16 cellular contexts compared by ENCODE assay signal in the genomic region with DNA sequence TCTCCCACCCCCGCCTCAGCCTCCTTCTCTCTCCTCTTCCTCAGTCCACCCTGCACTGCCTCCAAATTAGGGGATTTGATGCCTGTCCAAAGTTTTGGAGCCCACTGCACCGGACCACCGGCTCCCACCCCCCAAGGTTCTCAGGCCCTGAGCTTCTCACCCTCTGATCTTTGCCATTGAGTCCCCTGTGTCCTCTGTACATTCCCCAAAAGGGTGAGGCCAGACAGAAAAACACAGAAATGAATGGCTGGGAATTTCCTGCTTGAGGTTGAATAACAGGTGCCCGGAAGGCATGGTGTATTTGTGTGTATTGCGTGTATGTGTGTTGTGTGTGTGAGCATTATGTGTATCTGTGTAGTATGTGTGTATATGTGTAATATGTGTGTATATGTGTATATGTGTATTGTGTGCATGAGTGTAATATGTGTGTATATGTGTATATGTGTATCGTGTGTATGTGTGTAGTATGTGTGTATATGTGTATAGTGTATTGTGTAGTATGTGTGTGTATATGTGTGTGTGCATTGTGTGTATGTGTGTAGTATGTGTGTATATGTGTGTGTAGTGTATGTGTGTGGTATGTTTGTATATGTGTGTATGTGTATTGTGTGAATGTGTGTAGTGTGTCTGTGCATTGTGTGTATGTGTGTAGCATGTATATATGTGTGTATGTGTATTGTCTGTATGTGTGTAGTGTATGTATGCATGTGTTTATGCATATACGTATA. TPM values are rescaled to one million over a fixed set of nuclear protein-coding genes. Genes with fewer than 3 reads are reported as not detected.
DNase-seq lines count a peak whose midpoint lies in the region; ATAC-seq and TF ChIP-seq lines count a peak whose summit lies in the region.
"Had no signal": no experiment of that assay in that cellular context is flagged by ENCODE, and none has a peak within 500 bp of the region (broad histone marks: within the 10 kb centered on the region; RNA-seq: fewer than 3 reads in every experiment).

No MANE protein-coding gene starts in this region.

- H2AFZ ChIP-seq in PC-9, result peak overlapping the region; percentile 40; the same call in 1 of the 2 replicates

- peaks cover 35% of the 10 kb centered on the region for H3F3A ChIP-seq in PC-9 (ENCODE audit: insufficient read depth, low read depth)

- DNase-seq in GM12864 (ENCODE audit: low read depth) (peak; percentile 62), PC-9 (peak; percentile 37 to 79), mucosa of gallbladder (ENCODE audit: low spot score) (peak; percentile 32), MV-4-11 (lab: John Stamatoyannopoulos, UW) (no peak), ovary (no peak), tibial artery (no peak)
- no peak for DNase-seq in CD4-positive, alpha-beta memory T cell
- DNase-seq: activated CD4-positive, CD25-positive, alpha-beta regulatory T cell; hypothalamus; NCI-H2081 treated with DMSO at 0.1 percent for 48 hours; stimulated activated CD4-positive, alpha-beta T cell treated with anti-CD3 and anti-CD28 coated beads, Interleukin-2, amount 100 ng/mL, for 24 hours; stomach had no signal

- no peaks in the 10 kb centered on the region for H3K9me3 Mint-ChIP-seq in CD4-positive, alpha-beta memory T cell

- TF ChIP-seq CTCF in GM12864 (IDR thresholded peaks at IDR 0.05; ENCODE audit: low read depth, low read length, missing control alignments), result no peak
- TF ChIP-seq CTCF in PC-9 (conservative IDR thresholded peaks at IDR 0.05), result no peak
- no peak for TF ChIP-seq CTCF in ovary (IDR thresholded peaks at IDR 0.05)
- no peak for TF ChIP-seq CTCF in tibial artery (IDR thresholded peaks at IDR 0.05)

- H3K4me3 ChIP-seq in GM12864 (ENCODE audit: low read depth, low read length) (no peak overlapping the region), PC-9 (no peak overlapping the region), ovary (no peak overlapping the region), tibial artery (no peak overlapping the region)
- H3K4me3 ChIP-seq in CD4-positive, alpha-beta memory T cell (ENCODE audit: low read length in 2 of 2), result no peak overlapping the region
- H3K4me3 ChIP-seq: lung, stomach had no signal

- 59 to 80% (median 73%) methylated on average over 7 of the region's 7 CpGs for whole genome bisulfite sequencing in ovary, 3 donors

- CTCF ChIA-PET in PC-9 (lab: Charles Lee), result no interaction called here
- CTCF ChIA-PET in CD4-positive, alpha-beta memory T cell (lab: Charles Lee; ENCODE audit: partially characterized antibody), result no interaction called here

- H3K36me3 Mint-ChIP-seq in CD4-positive, alpha-beta memory T cell, result no peaks in the 10 kb centered on the region

- H3K4me1 ChIP-seq in PC-9 (replicated peaks; ENCODE audit: insufficient read depth) (peaks cover 49% of the 10 kb centered on the region), ovary (ENCODE audit: insufficient read depth) (no peaks in the 10 kb centered on the region), tibial artery (peaks cover 0 to 41% (median 29%) of the 10 kb centered on the region in 4 donors)
- H3K4me1 ChIP-seq in CD4-positive, alpha-beta memory T cell (ENCODE audit: insufficient read depth, low read length), result no peaks in the 10 kb centered on the region

- peaks cover 0 to 2% of the 10 kb centered on the region in 2 donors for H3K27me3 Mint-ChIP-seq in CD4-positive, alpha-beta memory T cell

- no peaks in the 10 kb centered on the region for H3K27me3 ChIP-seq in PC-9 (ENCODE audit: insufficient read depth, low read depth)
- H3K27me3 ChIP-seq in CD4-positive, alpha-beta memory T cell (ENCODE audit: insufficient read depth, low read length), result no peaks in the 10 kb centered on the region
- H3K27me3 ChIP-seq in ovary, result no peaks in the 10 kb centered on the region
- H3K27me3 ChIP-seq in tibial artery, result no peaks in the 10 kb centered on the region
- H3K27me3 ChIP-seq: stomach had no signal

- no peak overlapping the region for H3K27ac Mint-ChIP-seq in CD4-positive, alpha-beta memory T cell

- H3K36me3 ChIP-seq in PC-9 (ENCODE audit: low read depth) (no peaks in the 10 kb centered on the region), ovary (no peaks in the 10 kb centered on the region), tibial artery (peaks cover 0 to 1% (median 0%) of the 10 kb centered on the region in 3 donors)
- H3K36me3 ChIP-seq in CD4-positive, alpha-beta memory T cell (ENCODE audit: insufficient read depth, low read length), result no peaks in the 10 kb centered on the region
- H3K36me3 ChIP-seq: stomach had no signal

- no TSS peak for BruUV-seq in PC-9 (replicated peaks; lab: Mats Ljungman, UMichigan)

- intact Hi-C loops in PC-9 (cut with micrococcal nuclease; ENCODE audit: unreplicated experiment), result loop anchor here (1.0 kb wide), 1 partner anchor 9 kb away; no protein-coding TSS in a partner anchor
- intact Hi-C loops in CD4-positive, alpha-beta memory T cell (cut with micrococcal nuclease), result no loop called here
- intact Hi-C loops in ovary (cut with DNase I), result no loop called here
- intact Hi-C loops in tibial artery (cut with DNase I; ENCODE audit: low total_unique reads), result no loop called here

- H3K9me3 ChIP-seq in PC-9 (ENCODE audit: insufficient read depth, low read depth), result no peaks in the 10 kb centered on the region
- H3K9me3 ChIP-seq in CD4-positive, alpha-beta memory T cell (ENCODE audit: control insufficient read depth in 1 of 2, low read length in 2 of 2), result no peaks in the 10 kb centered on the region
- no peaks in the 10 kb centered on the region for H3K9me3 ChIP-seq in ovary
- H3K9me3 ChIP-seq in tibial artery, result no peaks in the 10 kb centered on the region
- H3K9me3 ChIP-seq: stomach had no signal

- ATAC-seq in GM21447 (IDR thresholded peaks at IDR 0.05; ENCODE audit: unreplicated experiment), result peak; percentile 55

- H3K4me2 ChIP-seq in PC-9, result peak overlapping the region; percentile 79

- POLR2A ChIA-PET in PC-9 (lab: Charles Lee; ENCODE audit: unreplicated experiment), result interaction anchor here (0.6 kb wide), 1 partner anchor 573 kb away, joined by 5 read pairs; no protein-coding TSS in a partner anchor
- POLR2A ChIA-PET in CD4-positive, alpha-beta memory T cell (lab: Charles Lee; ENCODE audit: partially characterized antibody), result no interaction called here

- no peaks in the 10 kb centered on the region for H4K20me1 ChIP-seq in PC-9 (ENCODE audit: insufficient read depth)

- no peaks in the 10 kb centered on the region for H3K79me2 ChIP-seq in PC-9 (ENCODE audit: low read depth)

- no peak for TF ChIP-seq POLR2A in ovary (IDR thresholded peaks at IDR 0.05)

- H3K4me3 Mint-ChIP-seq in CD4-positive, alpha-beta memory T cell, result no peak overlapping the region

- no peaks in the 10 kb centered on the region for H3K9me2 ChIP-seq in PC-9 (ENCODE audit: insufficient read depth)

- no peaks in the 10 kb centered on the region for H3K4me1 Mint-ChIP-seq in CD4-positive, alpha-beta memory T cell

- TF ChIP-seq EP300 in ovary (IDR thresholded peaks at IDR 0.05), result no peak

- peak overlapping the region; percentile 50; the same call in 1 of the 2 replicates for H3K27ac ChIP-seq in PC-9
- H3K27ac ChIP-seq in CD4-positive, alpha-beta memory T cell (ENCODE audit: low read depth, low read length), result no peak overlapping the region
- no peak overlapping the region for H3K27ac ChIP-seq in ovary
- H3K27ac ChIP-seq in tibial artery, result no peak overlapping the region

RNA-seq across cellular contexts. Expression of gene CCL17, which starts 16.0 kb away (rescaled TPM):
- total RNA-seq in PC-9 (2021) (not detected in 2 replicates), mucosa of gallbladder (not detected), ovary (not detected)
- total RNA-seq in CD4-positive, alpha-beta memory T cell, result not detected
- polyA plus RNA-seq in CD4-positive, alpha-beta memory T cell, result not detected
- polyA plus RNA-seq in ovary, result not detected
- total RNA-seq: Daoy, stomach had no signal
- polyA plus RNA-seq: BJ had no signal

RNA-seq across cellular contexts. Expression of gene CX3CL1, which starts 16.2 kb away (rescaled TPM):
- total RNA-seq in PC-9 (2021) (not detected in 2 replicates), mucosa of gallbladder (19.7 TPM), ovary (10 to 100 TPM in 2 of 7 donors, 1 to 10 TPM in 5; 2.2 to 12.2 (median 6.6) TPM)
- not detected for total RNA-seq in CD4-positive, alpha-beta memory T cell
- not detected for polyA plus RNA-seq in CD4-positive, alpha-beta memory T cell
- polyA plus RNA-seq in ovary, result 1 to 10 TPM; 9.8 to 9.9 TPM

RNA-seq across cellular contexts. Expression of gene CCL22, which starts 29.9 kb away (rescaled TPM):
- total RNA-seq in PC-9 (2021) (0.24 and 0.35 TPM in 2 replicates), mucosa of gallbladder (1.4 TPM), ovary (under 1 TPM in 1 of 7 donors, not detected in 6; 0.74 TPM)
- under 1 TPM in 1 of 2 experiments, not detected in 1; 0.26 TPM for total RNA-seq in CD4-positive, alpha-beta memory T cell
- polyA plus RNA-seq in CD4-positive, alpha-beta memory T cell, result not detected
- polyA plus RNA-seq in ovary, result under 1 TPM in 1 of 2 donors, not detected in 1; 0.40 TPM
- total RNA-seq: Daoy had no signal
- polyA plus RNA-seq: BJ had no signal

RNA-seq across cellular contexts. Expression of gene CIAPIN1, which starts 58.7 kb away (rescaled TPM):
- total RNA-seq in PC-9 (2021) (51.4 and 56.4 TPM in 2 replicates), mucosa of gallbladder (45.4 TPM), ovary (10 to 100 TPM in 6 of 7 donors, 1 to 10 TPM in 1; 9.2 to 33.5 (median 20.8) TPM)
- total RNA-seq in CD4-positive, alpha-beta memory T cell, result 10 to 100 TPM; 28.1 to 28.5 TPM
- 10 to 100 TPM; 45.6 to 65.3 TPM for polyA plus RNA-seq in CD4-positive, alpha-beta memory T cell
- polyA plus RNA-seq in ovary, result 10 to 100 TPM; 16.0 to 32.8 TPM

RNA-seq across cellular contexts. Expression of gene COQ9, which starts 58.8 kb away (rescaled TPM):
- 53.5 and 58.3 TPM in 2 replicates for total RNA-seq in PC-9 (2021)
- total RNA-seq in mucosa of gallbladder, result 79.8 TPM
- 10 to 100 TPM; 35.3 to 37.7 TPM for total RNA-seq in CD4-positive, alpha-beta memory T cell
- 10 to 100 TPM; 26.8 to 27.9 TPM for polyA plus RNA-seq in CD4-positive, alpha-beta memory T cell
- 10 to 100 TPM; 24.4 to 37.5 (median 29.7) TPM for total RNA-seq in ovary
- polyA plus RNA-seq in ovary, result 10 to 100 TPM; 36.2 to 68.8 TPM

Comparison
In these comparisons a context has a peak if more than half of its experiments do, and no peak if none do; other contexts are left out.
1. DNase-seq: peak in GM12864 (single experiment), PC-9 (2 of 2) and mucosa of gallbladder (single experiment); none in MV-4-11 (single experiment), CD4-positive, alpha-beta memory T cell (0 of 5), ovary (0 of 5) and tibial artery (0 of 2).